1 cellular context compared by ENCODE assay signal in genomic region chr13:99392806-99393135, GRCh38.
TF ChIP-seq lines count a peak whose summit lies in the region.

No MANE protein-coding gene starts in this region.

TF ChIP-seq in GM23338, 12 proteins besides CTCF, POLR2A, EP300 and RAD21 (continued from another document):
- no peak for TF ChIP-seq REST (IDR thresholded peaks at IDR 0.05; ENCODE audit: unreplicated experiment)
